In the genomic region with DNA sequence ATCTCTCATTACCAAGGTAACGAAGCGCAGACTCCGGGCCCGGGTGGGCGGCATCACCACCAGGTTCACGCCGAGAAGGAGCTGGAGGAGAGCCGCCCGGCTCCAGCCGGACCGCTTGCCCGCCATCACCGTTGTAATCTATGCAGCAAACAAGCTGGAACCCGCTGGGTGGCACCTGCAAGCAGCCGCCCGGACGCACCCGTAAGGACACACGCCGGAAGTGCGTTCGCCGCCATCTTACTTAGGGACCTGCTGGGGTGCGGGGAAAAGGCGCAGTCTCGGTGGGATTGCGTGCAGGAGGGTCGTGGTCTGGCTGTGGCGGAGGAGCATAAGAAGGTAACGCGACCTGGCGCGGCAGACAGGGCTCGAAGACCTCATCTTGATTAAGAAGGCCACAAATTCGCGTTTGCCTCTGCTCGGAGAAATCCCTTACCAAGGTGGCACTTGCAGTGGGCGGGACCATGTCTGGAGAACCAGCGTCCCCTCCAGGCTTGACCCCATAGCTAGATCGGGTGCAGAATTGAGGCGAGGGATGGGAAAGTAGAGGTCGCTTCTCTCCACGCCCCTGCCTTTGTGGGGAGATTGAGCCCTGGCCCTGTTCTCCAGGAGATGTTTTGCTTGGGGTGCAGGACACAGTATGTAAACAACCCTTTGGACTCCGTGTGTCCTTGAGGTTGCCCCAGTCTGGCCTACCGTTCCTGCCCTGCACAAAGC, we compare ENCODE assay signal across 8 cellular contexts. TPM values are rescaled to one million over a fixed set of nuclear protein-coding genes. Genes with fewer than 3 reads are reported as not detected.
DNase-seq lines count a peak whose midpoint lies in the region; ATAC-seq and TF ChIP-seq lines count a peak whose summit lies in the region.

A gene with protein sequence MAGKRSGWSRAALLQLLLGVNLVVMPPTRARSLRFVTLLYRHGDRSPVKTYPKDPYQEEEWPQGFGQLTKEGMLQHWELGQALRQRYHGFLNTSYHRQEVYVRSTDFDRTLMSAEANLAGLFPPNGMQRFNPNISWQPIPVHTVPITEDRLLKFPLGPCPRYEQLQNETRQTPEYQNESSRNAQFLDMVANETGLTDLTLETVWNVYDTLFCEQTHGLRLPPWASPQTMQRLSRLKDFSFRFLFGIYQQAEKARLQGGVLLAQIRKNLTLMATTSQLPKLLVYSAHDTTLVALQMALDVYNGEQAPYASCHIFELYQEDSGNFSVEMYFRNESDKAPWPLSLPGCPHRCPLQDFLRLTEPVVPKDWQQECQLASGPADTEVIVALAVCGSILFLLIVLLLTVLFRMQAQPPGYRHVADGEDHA (minus strand): TSS at position 151 of the 714 bp plus-strand sequence. CDS start 25 bp downstream, at position 126.

- H3K27ac Mint-ChIP-seq in activated T-helper 17 cell treated with anti-CD3 and anti-CD28 coated beads, Interleukin-2, amount 50 U/mL, for 72 hours: peak within 1 kb of the TSS; percentile 98
- H3K27ac Mint-ChIP-seq in nephron: peak within 1 kb of the TSS; percentile 100
- H3K27ac Mint-ChIP-seq in stimulated activated naive CD8-positive, alpha-beta T cell treated with anti-CD3 and anti-CD28 coated beads, Interleukin-15, amount 100 ng/mL, for 72 hours: peak within 1 kb of the TSS; percentile 99

- H3K4me1 Mint-ChIP-seq in activated T-helper 17 cell treated with anti-CD3 and anti-CD28 coated beads, Interleukin-2, amount 50 U/mL, for 72 hours: no peaks in the 10 kb centered on the region
- peaks cover 28% of the 10 kb centered on the region for H3K4me1 Mint-ChIP-seq in nephron
- peaks cover 22% of the 10 kb centered on the region for H3K4me1 Mint-ChIP-seq in stimulated activated naive CD8-positive, alpha-beta T cell treated with anti-CD3 and anti-CD28 coated beads, Interleukin-15, amount 100 ng/mL, for 72 hours

- H3K9me3 Mint-ChIP-seq in activated T-helper 17 cell treated with anti-CD3 and anti-CD28 coated beads, Interleukin-2, amount 50 U/mL, for 72 hours: no peaks in the 10 kb centered on the region
- H3K9me3 Mint-ChIP-seq in nephron: no peaks in the 10 kb centered on the region
- H3K9me3 Mint-ChIP-seq in stimulated activated naive CD8-positive, alpha-beta T cell treated with anti-CD3 and anti-CD28 coated beads, Interleukin-15, amount 100 ng/mL, for 72 hours: no peaks in the 10 kb centered on the region

- DNase-seq in Daoy (ENCODE audit: low read depth): peak; percentile 88
- DNase-seq in KBM-7: peak; percentile 93
- peak; percentile 82 for DNase-seq in RPMI7951 (ENCODE audit: low read depth)
- peak; percentile 88 for DNase-seq in fibroblast of peridontal ligament (ENCODE audit: extremely low read depth)
- peak; percentile 90 for DNase-seq in stimulated activated naive CD8-positive, alpha-beta T cell treated with anti-CD3 and anti-CD28 coated beads, Interleukin-15, amount 100 ng/mL, for 72 hours

- no peaks in the 10 kb centered on the region for H3K27me3 Mint-ChIP-seq in activated T-helper 17 cell treated with anti-CD3 and anti-CD28 coated beads, Interleukin-2, amount 50 U/mL, for 72 hours
- H3K27me3 Mint-ChIP-seq in nephron (ENCODE audit: low read depth): no peaks in the 10 kb centered on the region
- H3K27me3 Mint-ChIP-seq in stimulated activated naive CD8-positive, alpha-beta T cell treated with anti-CD3 and anti-CD28 coated beads, Interleukin-15, amount 100 ng/mL, for 72 hours: no peaks in the 10 kb centered on the region

- peak; percentile 98 for ATAC-seq in GM21723 (IDR thresholded peaks at IDR 0.05; ENCODE audit: unreplicated experiment)
- ATAC-seq in activated T-helper 17 cell treated with anti-CD3 and anti-CD28 coated beads, Interleukin-2, amount 50 U/mL, for 72 hours (replicated peaks): peak; percentile 97
- peak; percentile 97 for ATAC-seq in stimulated activated naive CD8-positive, alpha-beta T cell treated with anti-CD3 and anti-CD28 coated beads, Interleukin-15, amount 100 ng/mL, for 72 hours

- in situ Hi-C loops in KBM-7 (cut with MboI; ENCODE audit: low pct_unique_long_range_greater_than_20kb, low sequenced_read_pairs): no loop called here

- H3K4me3 Mint-ChIP-seq in activated T-helper 17 cell treated with anti-CD3 and anti-CD28 coated beads, Interleukin-2, amount 50 U/mL, for 72 hours: peak within 1 kb of the TSS; percentile 98
- peak within 1 kb of the TSS; percentile 93 to 99 (median 99) for H3K4me3 Mint-ChIP-seq in nephron
- peak within 1 kb of the TSS; percentile 89 to 98 for H3K4me3 Mint-ChIP-seq in stimulated activated naive CD8-positive, alpha-beta T cell treated with anti-CD3 and anti-CD28 coated beads, Interleukin-15, amount 100 ng/mL, for 72 hours

- peaks cover 34% of the 10 kb centered on the region for H3K36me3 Mint-ChIP-seq in activated T-helper 17 cell treated with anti-CD3 and anti-CD28 coated beads, Interleukin-2, amount 50 U/mL, for 72 hours (ENCODE audit: low read depth)
- peaks cover 17% of the 10 kb centered on the region for H3K36me3 Mint-ChIP-seq in nephron (ENCODE audit: low read depth)

- TF ChIP-seq CTCF in nephron (IDR thresholded peaks at IDR 0.05; ENCODE audit: unreplicated experiment in 3 of 3): peak in 2 of 3 experiments; percentile 20 to 25

RNA-seq across cellular contexts. Expression of the gene that starts here (rescaled TPM):
- 18.2 and 33.8 TPM in 2 replicates for total RNA-seq in Daoy (2014; rRNA removed; shearing (Covaris generic))
- 27.1 and 39.9 TPM in 2 replicates for total RNA-seq in RPMI7951 (2014; rRNA removed; shearing (Covaris generic))
- 10 to 100 TPM; 11.1 to 14.8 TPM for total RNA-seq in activated T-helper 17 cell treated with anti-CD3 and anti-CD28 coated beads, Interleukin-2, amount 50 U/mL, for 72 hours

Comparison
In these comparisons a context has a peak if more than half of its experiments do, and no peak if none do; other contexts are left out.
1. Peak in every context shown above with its lines: DNase-seq and ATAC-seq.